17 cellular contexts compared by ENCODE assay signal in the genomic region with DNA sequence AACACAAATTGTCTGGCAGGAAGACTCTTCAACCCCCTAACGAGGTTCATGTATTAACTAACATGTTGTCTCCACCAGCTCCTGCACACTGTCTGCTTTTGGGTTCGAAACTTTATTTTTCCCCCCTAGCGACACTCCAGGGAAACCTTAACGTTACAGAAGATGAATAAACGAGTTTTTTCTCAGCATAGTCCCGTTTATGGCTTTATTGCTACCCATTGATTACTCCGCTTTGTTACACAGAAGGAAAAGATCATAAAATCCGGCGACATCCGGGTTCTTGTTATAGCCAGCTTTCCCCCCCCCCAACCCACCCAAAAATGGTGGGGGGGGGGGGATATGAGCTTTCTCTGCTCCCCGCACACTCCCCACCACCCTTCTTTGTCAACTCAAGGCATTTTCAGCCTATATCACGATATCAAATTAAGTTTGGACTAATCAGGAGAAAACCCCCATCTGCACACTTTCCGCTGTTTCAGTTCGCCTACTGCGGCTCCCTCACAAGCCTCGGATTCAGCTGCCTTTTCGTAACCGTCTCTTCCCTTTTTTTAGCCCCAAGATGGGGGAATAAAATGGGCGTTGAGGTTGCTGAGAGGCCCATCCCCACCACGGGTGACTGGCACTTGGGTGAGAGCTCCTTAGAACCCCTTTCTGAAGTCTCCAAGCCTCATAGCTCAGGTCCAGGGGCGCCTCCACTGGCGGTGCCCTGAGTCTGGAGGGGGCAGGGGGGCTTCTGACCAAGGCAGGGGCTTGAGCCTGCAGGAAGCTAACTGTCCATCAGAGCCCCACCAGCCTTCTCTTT. TPM values are rescaled to one million over a fixed set of nuclear protein-coding genes. Genes with fewer than 3 reads are reported as not detected.
DNase-seq lines count a peak whose midpoint lies in the region; ATAC-seq and TF ChIP-seq lines count a peak whose summit lies in the region.
"Had no signal": no experiment of that assay in that cellular context is flagged by ENCODE, and none has a peak within 500 bp of the region (broad histone marks: within the 10 kb centered on the region; RNA-seq: fewer than 3 reads in every experiment).

No MANE protein-coding gene starts in this region.

- no peak for ATAC-seq in activated T-cell treated with anti-CD3 and anti-CD28 coated beads, Interleukin-2, amount 50 U/mL, for 72 hours (replicated peaks in 1 of 2)
- ATAC-seq: T-cell had no signal

- H3K4me3 ChIP-seq in adipocyte (ENCODE audit: low read length) (peak overlapping the region; percentile 82), suprapubic skin (peak overlapping the region; percentile 49), MG63 (no peak overlapping the region)
- H3K4me3 ChIP-seq: skin epidermis, upper lobe of left lung had no signal

- H3K9me3 Mint-ChIP-seq in activated T-cell treated with anti-CD3 and anti-CD28 coated beads, Interleukin-2, amount 50 U/mL, for 72 hours: no peaks in the 10 kb centered on the region
- no peaks in the 10 kb centered on the region for H3K9me3 Mint-ChIP-seq in mesothelial cell of epicardium
- H3K9me3 Mint-ChIP-seq: T-cell had no signal

- TF ChIP-seq CTCF in mesothelial cell of epicardium (IDR thresholded peaks at IDR 0.05; ENCODE audit: unreplicated experiment): no peak
- no peak for TF ChIP-seq CTCF in suprapubic skin (IDR thresholded peaks at IDR 0.05)

- H3K4me1 Mint-ChIP-seq in activated T-cell treated with anti-CD3 and anti-CD28 coated beads, Interleukin-2, amount 50 U/mL, for 72 hours (ENCODE audit: low read depth): peaks cover 22% of the 10 kb centered on the region
- H3K4me1 Mint-ChIP-seq in mesothelial cell of epicardium: peaks cover 73% of the 10 kb centered on the region

- no peak for TF ChIP-seq EP300 in suprapubic skin (IDR thresholded peaks at IDR 0.05)

- no peak overlapping the region for H3K27ac Mint-ChIP-seq in activated T-cell treated with anti-CD3 and anti-CD28 coated beads, Interleukin-2, amount 50 U/mL, for 72 hours
- peak overlapping the region; percentile 75 for H3K27ac Mint-ChIP-seq in mesothelial cell of epicardium

- peak overlapping the region; percentile 98 for H3K27ac ChIP-seq in suprapubic skin
- H3K27ac ChIP-seq: ascending aorta, RWPE1, upper lobe of left lung had no signal

- H3K9ac ChIP-seq in adipocyte (ENCODE audit: low read length): peak overlapping the region; percentile 99

- H3K4me3 Mint-ChIP-seq in activated T-cell treated with anti-CD3 and anti-CD28 coated beads, Interleukin-2, amount 50 U/mL, for 72 hours: peak overlapping the region; percentile 57 to 64
- no peak overlapping the region for H3K4me3 Mint-ChIP-seq in mesothelial cell of epicardium

- no peak for TF ChIP-seq POLR2A in suprapubic skin (IDR thresholded peaks at IDR 0.05)

- no peak for DNase-seq in activated T-cell treated with anti-CD3 and anti-CD28 coated beads, Interleukin-2, amount 50 U/mL, for 72 hours
- no peak for DNase-seq in activated T-cell treated with anti-CD3 and anti-CD28 coated beads for 4 hours
- DNase-seq in adipocyte (ENCODE audit: low read depth): no peak
- no peak for DNase-seq in mesothelial cell of epicardium (ENCODE audit: low spot score in 2 of 2, unreplicated experiment in 2 of 2)
- no peak for DNase-seq in suprapubic skin (ENCODE audit: low spot score in 2 of 2)
- DNase-seq in dedifferentiated amniotic fluid mesenchymal stem cell (ENCODE audit: extremely low spot score): no peak
- no peak for DNase-seq in MG63
- no peak for DNase-seq in HuH-7 (ENCODE audit: low spot score)
- DNase-seq: 8988T, DMS53, NCI-H2081, T-cell had no signal

- H3K27me3 ChIP-seq in adipocyte (replicated peaks; ENCODE audit: control insufficient read depth, insufficient read depth, low read length) (no peaks in the 10 kb centered on the region), suprapubic skin (peaks cover 32% of the 10 kb centered on the region), MG63 (no peaks in the 10 kb centered on the region)

- no peaks in the 10 kb centered on the region for H3K36me3 Mint-ChIP-seq in activated T-cell treated with anti-CD3 and anti-CD28 coated beads, Interleukin-2, amount 50 U/mL, for 72 hours (ENCODE audit: insufficient read depth in 2 of 2)
- no peaks in the 10 kb centered on the region for H3K36me3 Mint-ChIP-seq in mesothelial cell of epicardium
- H3K36me3 Mint-ChIP-seq: T-cell had no signal

- peaks cover 72% of the 10 kb centered on the region for H3K4me1 ChIP-seq in adipocyte (ENCODE audit: control insufficient read depth, insufficient read depth, low read length)
- peaks cover 81% of the 10 kb centered on the region for H3K4me1 ChIP-seq in suprapubic skin
- H3K4me1 ChIP-seq: ascending aorta had no signal

- H3K9me3 ChIP-seq in adipocyte (ENCODE audit: control insufficient read depth, low read length) (no peaks in the 10 kb centered on the region), suprapubic skin (no peaks in the 10 kb centered on the region), MG63 (no peaks in the 10 kb centered on the region)
- H3K9me3 ChIP-seq: ascending aorta, upper lobe of left lung had no signal

- H3K27me3 Mint-ChIP-seq in activated T-cell treated with anti-CD3 and anti-CD28 coated beads, Interleukin-2, amount 50 U/mL, for 72 hours (ENCODE audit: low read depth): peaks cover 95% of the 10 kb centered on the region
- H3K27me3 Mint-ChIP-seq in mesothelial cell of epicardium (ENCODE audit: low read depth): peaks cover 78% of the 10 kb centered on the region

- 41% methylated on average over 22 of the region's 22 CpGs for WGBS in suprapubic skin

- H3K36me3 ChIP-seq in adipocyte (ENCODE audit: control insufficient read depth, insufficient read depth, low read length, severe bottlenecking) (peaks cover 10% of the 10 kb centered on the region), suprapubic skin (no peaks in the 10 kb centered on the region), MG63 (peaks cover 33% of the 10 kb centered on the region)
- H3K36me3 ChIP-seq: ascending aorta, upper lobe of left lung had no signal

RNA-seq across cellular contexts. Expression of a gene that starts 1.4 kb away (rescaled TPM):
- not detected for total RNA-seq in activated T-cell treated with anti-CD3 and anti-CD28 coated beads, Interleukin-2, amount 50 U/mL, for 72 hours
- 15.5 to 17.4 TPM (median 16.3 TPM) in 3 replicates for total RNA-seq in mesothelial cell of epicardium
- 1 to 10 TPM in 3 of 4 donors, under 1 TPM in 1; 0.98 to 6.2 (median 2.4) TPM for total RNA-seq in suprapubic skin
- total RNA-seq in MG63 (2014; rRNA removed; shearing (Covaris generic); ENCODE audit: low replicate concordance): 4.9 and 5.3 TPM in 2 replicates
- total RNA-seq: lung microvascular endothelial cell, T-cell had no signal

RNA-seq across cellular contexts. Expression of a gene that starts 6.0 kb away (rescaled TPM):
- total RNA-seq in activated T-cell treated with anti-CD3 and anti-CD28 coated beads, Interleukin-2, amount 50 U/mL, for 72 hours: not detected
- total RNA-seq in mesothelial cell of epicardium (28.7 to 33.8 TPM (median 29.3 TPM) in 3 replicates), suprapubic skin (1 to 10 TPM in 1 of 4 donors, under 1 TPM in 2, not detected in 1; 0.26 to 3.5 (median 0.49) TPM)
- total RNA-seq in MG63 (2014; rRNA removed; shearing (Covaris generic); ENCODE audit: low replicate concordance): not detected in 2 replicates
- total RNA-seq: ascending aorta, lung microvascular endothelial cell, T-cell had no signal

RNA-seq across cellular contexts. Expression of a gene that starts 18.1 kb away (rescaled TPM):
- total RNA-seq in activated T-cell treated with anti-CD3 and anti-CD28 coated beads, Interleukin-2, amount 50 U/mL, for 72 hours: not detected
- 4.9 to 5.9 TPM (median 5.5 TPM) in 3 replicates for total RNA-seq in mesothelial cell of epicardium
- 1 to 10 TPM in 3 of 4 donors, under 1 TPM in 1; 0.23 to 8.4 (median 1.6) TPM for total RNA-seq in suprapubic skin
- 0.10 and 0.13 TPM in 2 replicates for total RNA-seq in MG63 (2014; rRNA removed; shearing (Covaris generic); ENCODE audit: low replicate concordance)
- total RNA-seq: lung microvascular endothelial cell, T-cell, upper lobe of left lung had no signal

RNA-seq across cellular contexts. Expression of a gene that starts 26.8 kb away (rescaled TPM):
- total RNA-seq in activated T-cell treated with anti-CD3 and anti-CD28 coated beads, Interleukin-2, amount 50 U/mL, for 72 hours: 1 to 10 TPM in 1 of 2 donors, under 1 TPM in 1; 1.00 to 1.1 TPM
- 67.4 to 73.6 TPM (median 69.4 TPM) in 3 replicates for total RNA-seq in mesothelial cell of epicardium
- 1 to 10 TPM; 1.4 to 4.7 (median 1.9) TPM for total RNA-seq in suprapubic skin
- 2.3 and 5.2 TPM in 2 replicates for total RNA-seq in MG63 (2014; rRNA removed; shearing (Covaris generic); ENCODE audit: low replicate concordance)
- total RNA-seq: lung microvascular endothelial cell had no signal

RNA-seq across cellular contexts. Expression of a gene that starts 26.9 kb away (rescaled TPM):
- total RNA-seq in activated T-cell treated with anti-CD3 and anti-CD28 coated beads, Interleukin-2, amount 50 U/mL, for 72 hours: not detected
- total RNA-seq in mesothelial cell of epicardium (1.1 to 2.0 TPM (median 1.6 TPM) in 3 replicates), suprapubic skin (10 to 100 TPM in 1 of 4 donors, 1 to 10 TPM in 3; 4.9 to 12.2 (median 6.1) TPM)
- 1.9 and 7.9 TPM in 2 replicates for total RNA-seq in MG63 (2014; rRNA removed; shearing (Covaris generic); ENCODE audit: low replicate concordance)
- total RNA-seq: lung microvascular endothelial cell, T-cell had no signal
